Comparison of ENCODE assay signal across 17 cellular contexts in the genomic region with DNA sequence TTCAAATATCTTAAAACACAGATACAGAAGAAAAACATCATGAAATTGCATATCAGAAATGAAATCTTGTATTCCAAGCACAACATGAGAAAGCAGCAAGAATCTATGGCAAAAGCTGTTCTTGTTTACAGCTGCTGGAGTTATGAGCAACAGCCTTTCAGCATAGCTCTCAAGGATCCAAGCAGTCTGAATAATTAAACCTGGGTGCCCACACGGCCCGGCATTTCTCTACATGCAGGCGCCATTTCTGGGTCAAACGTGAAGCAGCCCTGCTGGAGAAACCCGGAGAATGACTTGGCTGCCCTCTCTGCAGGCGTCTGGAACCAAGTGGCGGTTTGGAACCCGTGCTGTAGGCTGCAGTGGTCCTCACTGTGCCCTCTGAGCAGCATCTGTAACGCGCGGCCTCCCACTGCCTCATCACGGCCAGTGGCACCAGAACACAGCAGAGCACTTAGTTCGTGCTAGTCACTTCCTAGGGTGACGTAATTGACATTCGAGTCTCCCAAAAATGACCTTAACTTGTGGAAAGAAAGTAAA.
"Had no signal": no experiment of that assay in that cellular context is flagged by ENCODE, and none has a peak within 500 bp of the region (broad histone marks: within the 10 kb centered on the region; RNA-seq: fewer than 3 reads in every experiment).

No MANE protein-coding gene starts in this region.

- DNase-seq: activated B cell treated with CpG ODN at 0.5 μM for 24 hours; activated CD4-positive, alpha-beta T cell treated with anti-CD3 and anti-CD28 coated beads for 1 hour; activated CD4-positive, alpha-beta T cell treated with anti-CD3 and anti-CD28 coated beads, Interleukin-2, amount 10 ng/mL, durations not matched to agents 24 days and 14 days; activated CD4-positive, alpha-beta T cell treated with anti-CD3 and anti-CD28 coated beads, Interleukin-2, amount 50 U/mL, for 48 hours; activated CD8-positive, alpha-beta memory T cell treated with anti-CD3 and anti-CD28 coated beads, Interleukin-2, amount 10 ng/mL, durations not matched to agents 7 days and 5 days; activated effector memory CD4-positive, alpha-beta T cell treated with Interleukin-2 at 50 U/mL for 16 hours; activated naive CD4-positive, alpha-beta T cell; activated T-cell treated with anti-CD3 and anti-CD28 coated beads, Interleukin-2, amount 50 U/mL, for 24 hours; amygdala; central memory CD4-positive, alpha-beta T cell; NCI-H1417; NCI-H1694; NCI-H446; NCI-H524; SJCRH30 had no signal

- H3K4me2 ChIP-seq: KMS-11 had no signal

- H3K27ac ChIP-seq: KMS-11, SJCRH30 had no signal

- H3K9ac ChIP-seq: KMS-11 had no signal

- ATAC-seq: activated CD8-positive, alpha-beta memory T cell treated with anti-CD3 and anti-CD28 coated beads, Interleukin-2, amount 10 ng/mL, durations not matched to agents 7 days and 5 days; PC-3 had no signal

- H3K4me1 ChIP-seq: SJCRH30 had no signal

- H3K27me3 ChIP-seq: SJCRH30 had no signal

- H3K9me3 ChIP-seq: SJCRH30 had no signal

- H3K36me3 ChIP-seq: SJCRH30 had no signal

- H3K4me3 ChIP-seq: SJCRH30 had no signal
